In genomic region chr19:50657222-50657669, GRCh38 we compare ENCODE assay signal across 10 cellular contexts. TPM values are rescaled to one million over a fixed set of nuclear protein-coding genes. Genes with fewer than 3 reads are reported as not detected.
DNase-seq lines count a peak whose midpoint lies in the region; ATAC-seq lines count a peak whose summit lies in the region.
"Had no signal": no experiment of that assay in that cellular context is flagged by ENCODE, and none has a peak within 500 bp of the region (broad histone marks: within the 10 kb centered on the region; RNA-seq: fewer than 3 reads in every experiment).

No MANE protein-coding gene starts in this region.

- peak overlapping the region; percentile 83 for H3K4me3 ChIP-seq in iPS-15b (ENCODE audit: low read depth, low read length)

- intact Hi-C loops in activated naive CD4-positive, alpha-beta T cell treated with anti-CD3 and anti-CD28 coated beads for 36 hours (cut with micrococcal nuclease): loop anchor here (10.0 kb wide), 1 partner anchor 292 kb away; the partner anchor contains the start of gene NAPSA

- DNase-seq in activated naive CD4-positive, alpha-beta T cell treated with anti-CD3 and anti-CD28 coated beads for 36 hours: peak; percentile 14
- DNase-seq in activated naive CD4-positive, alpha-beta T cell treated with anti-CD3 and anti-CD28 coated beads, Interleukin-2, amount 50 U/mL, for 72 hours (ENCODE audit: low spot score in 2 of 2): no peak
- DNase-seq in T-cell (no peak), AG08395 (ENCODE audit: low spot score) (no peak), NCI-H128 (lab: John Stamatoyannopoulos, UW; ENCODE audit: unreplicated experiment) (no peak)
- DNase-seq in stimulated activated naive CD8-positive, alpha-beta T cell treated with anti-CD3 and anti-CD28 coated beads, Interleukin-15, amount 100 ng/mL, for 72 hours: no peak

- H3K9me3 Mint-ChIP-seq in activated naive CD4-positive, alpha-beta T cell treated with anti-CD3 and anti-CD28 coated beads for 36 hours: no peaks in the 10 kb centered on the region
- H3K9me3 Mint-ChIP-seq in activated naive CD4-positive, alpha-beta T cell treated with anti-CD3 and anti-CD28 coated beads, Interleukin-2, amount 50 U/mL, for 72 hours: peaks cover 6 to 29% of the 10 kb centered on the region in 2 donors
- peaks cover 4 to 22% (median 13%) of the 10 kb centered on the region in 3 donors for H3K9me3 Mint-ChIP-seq in T-cell
- peaks cover 9 to 12% of the 10 kb centered on the region in 2 donors for H3K9me3 Mint-ChIP-seq in stimulated activated naive CD8-positive, alpha-beta T cell treated with anti-CD3 and anti-CD28 coated beads, Interleukin-15, amount 100 ng/mL, for 72 hours

- H3K4me1 Mint-ChIP-seq in activated naive CD4-positive, alpha-beta T cell treated with anti-CD3 and anti-CD28 coated beads for 36 hours (ENCODE audit: low read depth): peaks cover 19% of the 10 kb centered on the region
- peaks cover 14 to 19% (median 18%) of the 10 kb centered on the region in 3 donors for H3K4me1 Mint-ChIP-seq in T-cell
- H3K4me1 Mint-ChIP-seq in stimulated activated naive CD8-positive, alpha-beta T cell treated with anti-CD3 and anti-CD28 coated beads, Interleukin-15, amount 100 ng/mL, for 72 hours: peaks cover 24% of the 10 kb centered on the region

- no peak for ATAC-seq in activated naive CD4-positive, alpha-beta T cell treated with anti-CD3 and anti-CD28 coated beads, Interleukin-2, amount 50 U/mL, for 72 hours
- ATAC-seq in T-cell (replicated peaks in 1 of 4) (no peak), HG03095 (IDR thresholded peaks at IDR 0.05; ENCODE audit: unreplicated experiment) (no peak)
- ATAC-seq in stimulated activated naive CD8-positive, alpha-beta T cell treated with anti-CD3 and anti-CD28 coated beads, Interleukin-15, amount 100 ng/mL, for 72 hours: no peak

- H3K27me3 ChIP-seq in iPS-15b (ENCODE audit: control insufficient read depth, insufficient read depth, low read length): peaks cover 2% of the 10 kb centered on the region

- peaks cover 2% of the 10 kb centered on the region for H3K4me1 ChIP-seq in iPS-15b (ENCODE audit: control insufficient read depth, insufficient read depth, low read length)

- H3K9ac ChIP-seq in iPS-15b (ENCODE audit: low read depth, low read length): peak overlapping the region; percentile 79

- H3K27ac Mint-ChIP-seq in activated naive CD4-positive, alpha-beta T cell treated with anti-CD3 and anti-CD28 coated beads for 36 hours: peak overlapping the region; percentile 59
- peak overlapping the region in 1 of 2 donors; percentile 19 for H3K27ac Mint-ChIP-seq in activated naive CD4-positive, alpha-beta T cell treated with anti-CD3 and anti-CD28 coated beads, Interleukin-2, amount 50 U/mL, for 72 hours
- H3K27ac Mint-ChIP-seq in T-cell: no peak overlapping the region
- peak overlapping the region; percentile 85 to 87 for H3K27ac Mint-ChIP-seq in stimulated activated naive CD8-positive, alpha-beta T cell treated with anti-CD3 and anti-CD28 coated beads, Interleukin-15, amount 100 ng/mL, for 72 hours

- POLR2A ChIA-PET in T-cell (lab: Charles Lee): no interaction called here

- H3K9me3 ChIP-seq in iPS-15b (ENCODE audit: control insufficient read depth, insufficient read depth, low read length): no peaks in the 10 kb centered on the region

- H3K4me3 Mint-ChIP-seq in activated naive CD4-positive, alpha-beta T cell treated with anti-CD3 and anti-CD28 coated beads for 36 hours: peak overlapping the region; percentile 81
- H3K4me3 Mint-ChIP-seq in T-cell: peak overlapping the region; percentile 15 to 82 (median 61)
- peak overlapping the region; percentile 90 to 97 for H3K4me3 Mint-ChIP-seq in stimulated activated naive CD8-positive, alpha-beta T cell treated with anti-CD3 and anti-CD28 coated beads, Interleukin-15, amount 100 ng/mL, for 72 hours

- peaks cover 74% of the 10 kb centered on the region for H3K27me3 Mint-ChIP-seq in activated naive CD4-positive, alpha-beta T cell treated with anti-CD3 and anti-CD28 coated beads for 36 hours (ENCODE audit: low read depth)
- H3K27me3 Mint-ChIP-seq in T-cell: peaks cover 74 to 78% of the 10 kb centered on the region in 2 donors
- H3K27me3 Mint-ChIP-seq in stimulated activated naive CD8-positive, alpha-beta T cell treated with anti-CD3 and anti-CD28 coated beads, Interleukin-15, amount 100 ng/mL, for 72 hours: peaks cover 66% of the 10 kb centered on the region

- peaks cover 8% of the 10 kb centered on the region for H3K36me3 Mint-ChIP-seq in activated naive CD4-positive, alpha-beta T cell treated with anti-CD3 and anti-CD28 coated beads for 36 hours (ENCODE audit: low read depth)
- H3K36me3 Mint-ChIP-seq in activated naive CD4-positive, alpha-beta T cell treated with anti-CD3 and anti-CD28 coated beads, Interleukin-2, amount 50 U/mL, for 72 hours: peaks cover 14 to 35% of the 10 kb centered on the region in 2 donors
- H3K36me3 Mint-ChIP-seq in T-cell: no peaks in the 10 kb centered on the region

- no peaks in the 10 kb centered on the region for H3K36me3 ChIP-seq in iPS-15b (ENCODE audit: control insufficient read depth, insufficient read depth, low read length)
- H3K36me3 ChIP-seq: stomach had no signal

- CTCF ChIA-PET in activated naive CD4-positive, alpha-beta T cell treated with anti-CD3 and anti-CD28 coated beads for 36 hours (lab: Charles Lee): no interaction called here
- CTCF ChIA-PET in T-cell (lab: Charles Lee): no interaction called here

RNA-seq across cellular contexts. Expression of gene C19orf81, which starts 8.0 kb away (rescaled TPM):
- total RNA-seq in activated naive CD4-positive, alpha-beta T cell treated with anti-CD3 and anti-CD28 coated beads for 36 hours: 1 to 10 TPM; 1.5 to 1.7 TPM
- total RNA-seq in activated naive CD4-positive, alpha-beta T cell treated with anti-CD3 and anti-CD28 coated beads, Interleukin-2, amount 50 U/mL, for 72 hours: 1 to 10 TPM in 1 of 2 donors, not detected in 1; 4.2 TPM
- 1 to 10 TPM in 1 of 5 donors, not detected in 4; 1.5 TPM for total RNA-seq in T-cell
- total RNA-seq: myocyte, stomach had no signal

RNA-seq across cellular contexts. Expression of gene SYT3, which starts 17.6 kb away (rescaled TPM):
- total RNA-seq in activated naive CD4-positive, alpha-beta T cell treated with anti-CD3 and anti-CD28 coated beads for 36 hours: not detected
- total RNA-seq in activated naive CD4-positive, alpha-beta T cell treated with anti-CD3 and anti-CD28 coated beads, Interleukin-2, amount 50 U/mL, for 72 hours: under 1 TPM in 1 of 2 donors, not detected in 1; 0.23 TPM
- under 1 TPM in 3 of 5 donors, not detected in 2; 0.41 to 0.68 (median 0.57) TPM for total RNA-seq in T-cell
- total RNA-seq: myocyte had no signal

Comparison
In these comparisons a context has a peak if more than half of its experiments do, and no peak if none do; other contexts are left out.
1. H3K27ac Mint-ChIP-seq: peak in activated naive CD4-positive, alpha-beta T cell treated with anti-CD3 and anti-CD28 coated beads for 36 hours (single experiment) and stimulated activated naive CD8-positive, alpha-beta T cell treated with anti-CD3 and anti-CD28 coated beads, Interleukin-15, amount 100 ng/mL, for 72 hours (2 of 2); none in T-cell (0 of 2).
2. Peak in every context shown above with its lines, with median percentiles within 50 percentile points of each other: H3K4me3 Mint-ChIP-seq.